In genomic region chr12:115911360-115911759, GRCh38 we compare ENCODE assay signal across 31 cellular contexts.
"Had no signal": no experiment of that assay in that cellular context is flagged by ENCODE, and none has a peak within 500 bp of the region (broad histone marks: within the 10 kb centered on the region; RNA-seq: fewer than 3 reads in every experiment).

No MANE protein-coding gene starts in this region.

- H2AFZ ChIP-seq: neural progenitor cell, parathyroid adenoma had no signal

- H3K4me2 ChIP-seq: neural progenitor cell, smooth muscle cell had no signal

- H3K4me1 Mint-ChIP-seq: natural killer cell; stimulated activated memory B cell treated with anti-CD40 and anti-IgM and Interleukin-4, amounts not matched to agents 10 μg/mL and 1 μg/mL and 100 μg/mL, for 72 hours had no signal

- H3K4me3 ChIP-seq: neural progenitor cell, ovary, psoas muscle, skin epidermis, smooth muscle cell, spleen, stomach, thoracic aorta, thyroid gland, tibial nerve, upper lobe of left lung, vagina had no signal

- FAIRE-seq: urothelium cell line had no signal

- H3K36me3 Mint-ChIP-seq: naive thymus-derived CD4-positive, alpha-beta T cell; natural killer cell; neural progenitor cell; stimulated activated memory B cell treated with anti-CD40 and anti-IgM and Interleukin-4, amounts not matched to agents 10 μg/mL and 1 μg/mL and 100 μg/mL, for 72 hours had no signal

- H3K79me2 ChIP-seq: parathyroid adenoma had no signal

- H3K9me3 Mint-ChIP-seq: naive thymus-derived CD4-positive, alpha-beta T cell; natural killer cell; neural progenitor cell; stimulated activated memory B cell treated with anti-CD40 and anti-IgM and Interleukin-4, amounts not matched to agents 10 μg/mL and 1 μg/mL and 100 μg/mL, for 72 hours; stimulated activated naive CD8-positive, alpha-beta T cell treated with anti-CD3 and anti-CD28 coated beads, Interleukin-15, Interleukin-2, amounts not matched to agents 100 ng/mL and 50 ng/mL, for 24 hours had no signal

- H3K36me3 ChIP-seq: neural progenitor cell, ovary, spleen, stomach, thoracic aorta, thyroid gland, tibial nerve, upper lobe of left lung, vagina had no signal

- H3K27ac ChIP-seq: neural progenitor cell, ovary, parathyroid adenoma, psoas muscle, skin epidermis, spleen, stomach, thoracic aorta, thyroid gland, tibial nerve, upper lobe of left lung, vagina had no signal

- H3K27me3 ChIP-seq: ovary, thyroid gland, upper lobe of left lung, vagina had no signal

- H3K4me1 ChIP-seq: neural progenitor cell, parathyroid adenoma, psoas muscle, spleen, stomach, tibial nerve, upper lobe of left lung, vagina had no signal

- H3K4me3 Mint-ChIP-seq: naive thymus-derived CD4-positive, alpha-beta T cell; natural killer cell; nephron; neural progenitor cell; stimulated activated memory B cell treated with anti-CD40 and anti-IgM and Interleukin-4, amounts not matched to agents 10 μg/mL and 1 μg/mL and 100 μg/mL, for 72 hours; stimulated activated naive CD8-positive, alpha-beta T cell treated with anti-CD3 and anti-CD28 coated beads, Interleukin-15, Interleukin-2, amounts not matched to agents 100 ng/mL and 50 ng/mL, for 24 hours had no signal

- H3K27ac Mint-ChIP-seq: naive thymus-derived CD4-positive, alpha-beta T cell; natural killer cell; nephron; neural progenitor cell; progenitor cell of endocrine pancreas; stimulated activated memory B cell treated with anti-CD40 and anti-IgM and Interleukin-4, amounts not matched to agents 10 μg/mL and 1 μg/mL and 100 μg/mL, for 72 hours; stimulated activated naive CD8-positive, alpha-beta T cell treated with anti-CD3 and anti-CD28 coated beads, Interleukin-15, Interleukin-2, amounts not matched to agents 100 ng/mL and 50 ng/mL, for 24 hours had no signal

- DNase-seq: naive thymus-derived CD4-positive, alpha-beta T cell; natural killer cell; occipital lobe; ovary; posterior cingulate gyrus; psoas muscle; right cardiac atrium; spleen; stimulated activated CD4-positive, alpha-beta T cell treated with anti-CD3 and anti-CD28 coated beads, Interleukin-12 subunit alpha, Interleukin-12 subunit beta, amount 100 ng/mL, for 4 hours; stimulated activated CD4-positive, alpha-beta T cell treated with anti-CD3 and anti-CD28 coated beads, Interleukin-1b, Interleukin-23, amount 100 ng/mL, for 48 hours; stimulated activated CD4-positive, alpha-beta T cell treated with anti-CD3 and anti-CD28 coated beads, Interleukin-4, amount 100 ng/mL, for 1 hour; stimulated activated CD4-positive, alpha-beta T cell treated with anti-CD3 and anti-CD28 coated beads, Interleukin-4, amount 100 ng/mL, for 4 hours; stimulated activated CD8-positive, alpha-beta memory T cell treated with anti-CD3 and anti-CD28 coated beads, Interleukin-4, amount 100 ng/mL, for 48 hours; stimulated activated naive CD4-positive, alpha-beta T cell treated with Interleukin-2 at 50 U/mL for 16 hours; stomach; thyroid gland; trophoblast cell; upper lobe of left lung had no signal

- H3K9me3 ChIP-seq: ovary, psoas muscle, thoracic aorta, thyroid gland, upper lobe of left lung, vagina had no signal

- ATAC-seq: naive thymus-derived CD4-positive, alpha-beta T cell; natural killer cell; psoas muscle; right cardiac atrium; sciatic nerve; stimulated activated memory B cell treated with anti-CD40 and anti-IgM and Interleukin-4, amounts not matched to agents 10 μg/mL and 1 μg/mL and 100 μg/mL, for 72 hours had no signal

- H3K9ac ChIP-seq: neural progenitor cell, parathyroid adenoma had no signal
